ENCODE assay signal across 8 cellular contexts in the genomic region with DNA sequence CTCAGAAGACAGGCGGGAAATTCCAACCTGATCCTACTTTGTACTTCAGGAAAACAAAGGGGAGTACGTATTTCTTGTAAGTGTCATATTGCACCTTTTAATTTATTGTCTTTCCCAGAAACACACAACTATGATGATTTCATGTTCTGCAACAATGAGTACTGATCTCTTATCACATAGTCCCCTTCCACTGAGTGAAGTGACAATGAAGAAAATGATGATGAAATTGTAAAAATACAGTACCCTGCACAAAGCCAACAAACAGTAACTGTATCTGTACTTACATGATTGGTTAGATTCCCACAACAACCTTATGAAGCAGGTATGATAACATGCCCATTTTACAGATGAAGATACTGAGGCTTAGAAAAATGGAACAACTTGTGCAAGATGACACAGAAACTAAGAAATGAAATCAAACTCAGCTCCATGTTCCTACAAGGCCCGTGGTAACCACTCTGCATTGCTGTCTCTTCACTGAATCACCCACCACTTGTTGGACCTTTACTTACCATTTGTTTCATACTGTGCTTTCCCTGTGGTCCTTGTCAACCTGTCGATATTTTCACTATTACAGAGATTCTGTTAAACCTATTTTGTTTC. TPM values are rescaled to one million over a fixed set of nuclear protein-coding genes. Genes with fewer than 3 reads are reported as not detected.
"Had no signal": no experiment of that assay in that cellular context is flagged by ENCODE, and none has a peak within 500 bp of the region (broad histone marks: within the 10 kb centered on the region; RNA-seq: fewer than 3 reads in every experiment).

No MANE protein-coding gene starts in this region.

- H3K4me1 Mint-ChIP-seq: GM23338, H9 had no signal

- ATAC-seq: GM23338 had no signal

- H2AFZ ChIP-seq: GM23338 had no signal

- H3K27ac Mint-ChIP-seq: GM23338, H9, HFFc6, IgD-negative memory B cell had no signal

- H3K4me2 ChIP-seq: GM23338 had no signal

- H3K27ac ChIP-seq: HL-60 had no signal

- DNase-seq: H9, HCEC 1CT, HFFc6, KG1 had no signal

- H3K9me3 Mint-ChIP-seq: GM23338, H9, HFFc6 had no signal

- H3K27me3 Mint-ChIP-seq: IgD-negative memory B cell had no signal

- H3K4me3 Mint-ChIP-seq: GM23338, H9, HFFc6, IgD-negative memory B cell had no signal

- H3K4me3 ChIP-seq: GM23338 had no signal

RNA-seq across cellular contexts. Expression of gene SLC1A2, which starts 37.5 kb away (rescaled TPM):
- total RNA-seq: HT1080 had no signal
- polyA plus RNA-seq: IgD-negative memory B cell had no signal
